ENCODE assay signal across 19 cellular contexts in genomic region chr17:28018439-28019070, GRCh38. TPM values are rescaled to one million over a fixed set of nuclear protein-coding genes. Genes with fewer than 3 reads are reported as not detected.
DNase-seq lines count a peak whose midpoint lies in the region; ATAC-seq, FAIRE-seq and TF ChIP-seq lines count a peak whose summit lies in the region.
"Had no signal": no experiment of that assay in that cellular context is flagged by ENCODE, and none has a peak within 500 bp of the region (broad histone marks: within the 10 kb centered on the region; RNA-seq: fewer than 3 reads in every experiment).

No MANE protein-coding gene starts in this region.

- TF ChIP-seq CTCF in bronchial epithelial cell (IDR thresholded peaks at IDR 0.05; ENCODE audit: insufficient read depth, low read length, severe bottlenecking) = no peak
- no peak for TF ChIP-seq CTCF in mucosa of descending colon (IDR thresholded peaks at IDR 0.05)
- no peak for TF ChIP-seq CTCF in stomach (IDR thresholded peaks at IDR 0.05)

- ATAC-seq in mucosa of descending colon (peak; percentile 24), GM21717 (IDR thresholded peaks at IDR 0.05; ENCODE audit: unreplicated experiment) (no peak)
- ATAC-seq: left lobe of liver; naive thymus-derived CD4-positive, alpha-beta T cell; stimulated activated effector memory CD8-positive, alpha-beta T cell treated with anti-CD3 and anti-CD28 coated beads, Interleukin-12 subunit alpha, Interleukin-12 subunit beta, amount 100 ng/mL, for 72 hours had no signal

- H3K4me1 ChIP-seq in mucosa of descending colon (ENCODE audit: low read depth) = no peaks in the 10 kb centered on the region
- no peaks in the 10 kb centered on the region for H3K4me1 ChIP-seq in stomach
- H3K4me1 ChIP-seq: spleen had no signal

- no peaks in the 10 kb centered on the region for H3K36me3 ChIP-seq in bronchial epithelial cell (ENCODE audit: control insufficient read depth, insufficient read depth, low read length)
- no peaks in the 10 kb centered on the region for H3K36me3 ChIP-seq in mucosa of descending colon (ENCODE audit: low read depth)
- H3K36me3 ChIP-seq in stomach = no peaks in the 10 kb centered on the region
- H3K36me3 ChIP-seq: spleen had no signal

- 69 to 78% (median 77%) methylated on average over 4 of the region's 4 CpGs for WGBS in stomach, 5 donors

- H3K27me3 ChIP-seq in bronchial epithelial cell (ENCODE audit: control insufficient read depth, insufficient read depth, low read length) (no peaks in the 10 kb centered on the region), stomach (no peaks in the 10 kb centered on the region)

- no peak for TF ChIP-seq POLR2A in stomach (IDR thresholded peaks at IDR 0.05)

- no peak overlapping the region for H3K4me3 ChIP-seq in bronchial epithelial cell (ENCODE audit: low read depth, low read length)
- H3K4me3 ChIP-seq in mucosa of descending colon = no peak overlapping the region
- H3K4me3 ChIP-seq in stomach = no peak overlapping the region
- H3K4me3 ChIP-seq: spleen had no signal

- H3K27ac ChIP-seq in stomach = no peak overlapping the region
- H3K27ac ChIP-seq: 22Rv1, spleen had no signal

- no peak for TF ChIP-seq EP300 in stomach (IDR thresholded peaks at IDR 0.05)

- no peak for FAIRE-seq in bronchial epithelial cell (lab: Jason Lieb, UNC)

- intact Hi-C loops in mucosa of descending colon (cut with DNase I, micrococcal nuclease) = no loop called here
- intact Hi-C loops in stomach (cut with DNase I; ENCODE audit: low total_unique reads) = no loop called here

- DNase-seq in DMS53 (lab: John Stamatoyannopoulos, UW) = peak; percentile 41
- DNase-seq in DMS53 treated with DMSO at 0.1 percent for 48 hours (lab: John Stamatoyannopoulos, UW; ENCODE audit: unreplicated experiment) = no peak
- DNase-seq in M059J (ENCODE audit: low read depth) = peak; percentile 74
- peak; percentile 79 for DNase-seq in bronchial epithelial cell (ENCODE audit: low read depth)
- DNase-seq in mucosa of descending colon = no peak
- no peak for DNase-seq in effector CD4-positive, alpha-beta T cell
- DNase-seq in stomach = no peak
- DNase-seq: activated CD4-positive, alpha-beta T cell treated with anti-CD3 and anti-CD28 coated beads, Interleukin-2, amount 50 U/mL, for 1 hour; C1 segment of cervical spinal cord; DMS153; naive thymus-derived CD4-positive, alpha-beta T cell; NCI-H1417; NCI-H2227 treated with DMSO at 0.1 percent for 48 hours; spleen; trophoblast cell had no signal

- H3K9me3 ChIP-seq in mucosa of descending colon (no peaks in the 10 kb centered on the region), stomach (no peaks in the 10 kb centered on the region)
- H3K9me3 ChIP-seq: spleen had no signal

RNA-seq across cellular contexts. Expression of gene NLK, which starts 23.9 kb away (rescaled TPM):
- 17.8 and 19.5 TPM in 2 replicates for total RNA-seq in M059J (2014; rRNA removed; shearing (Covaris generic))
- total RNA-seq in bronchial epithelial cell (11.3 and 13.2 TPM in 2 replicates), mucosa of descending colon (10 to 100 TPM; 20.4 to 24.1 (median 21.0) TPM), stomach (100 to 1,000 TPM in 1 of 5 donors, 10 to 100 TPM in 3, 1 to 10 TPM in 1; 5.5 to 169 (median 28.4) TPM)
- 1 to 10 TPM; 4.3 to 5.5 (median 5.4) TPM for polyA plus RNA-seq in stomach

Comparison
In these comparisons a context has a peak if more than half of its experiments do, and no peak if none do; other contexts are left out.
1. DNase-seq: peak in DMS53 (single experiment), M059J (single experiment) and bronchial epithelial cell (single experiment); none in DMS53 treated with DMSO at 0.1 percent for 48 hours (single experiment), mucosa of descending colon (0 of 3), effector CD4-positive, alpha-beta T cell (single experiment) and stomach (single experiment).